Comparison of ENCODE assay signal across 21 cellular contexts in genomic region chr13:70666883-70667282, GRCh38.
DNase-seq lines count a peak whose midpoint lies in the region; ATAC-seq, FAIRE-seq and TF ChIP-seq lines count a peak whose summit lies in the region.
"Had no signal": no experiment of that assay in that cellular context is flagged by ENCODE, and none has a peak within 500 bp of the region (broad histone marks: within the 10 kb centered on the region; RNA-seq: fewer than 3 reads in every experiment).

No MANE protein-coding gene starts in this region.

- CTCF ChIA-PET in A549 (lab: Yijun Ruan, JAX), result no interaction called here
- CTCF ChIA-PET in PC-3 (lab: Charles Lee), result no interaction called here
- CTCF ChIA-PET in RWPE1 (lab: Yijun Ruan, JAX), result no interaction called here

- H3K4me2 ChIP-seq in A549 (no peak overlapping the region), PC-3 (ENCODE audit: low read length) (no peak overlapping the region)
- H3K4me2 ChIP-seq: BLaER1 had no signal

- H3K9me3 ChIP-seq in A549 (no peaks in the 10 kb centered on the region), HUES48 (ENCODE audit: control insufficient read depth, insufficient read depth, low read length) (no peaks in the 10 kb centered on the region), PC-3 (ENCODE audit: low read length) (no peaks in the 10 kb centered on the region), pancreas (no peaks in the 10 kb centered on the region)
- H3K9me3 ChIP-seq: BLaER1, Caco-2 had no signal

- H3K27ac ChIP-seq in A549 (no peak overlapping the region), HUES48 (ENCODE audit: low read depth, low read length) (peak overlapping the region; percentile 10), PC-3 (ENCODE audit: low read length) (no peak overlapping the region), RWPE1 (no peak overlapping the region), pancreas (no peak overlapping the region)
- H3K27ac ChIP-seq: BLaER1, C4-2B, GM23248 had no signal

- POLR2A ChIA-PET in A549 (lab: Yijun Ruan, JAX), result no interaction called here
- POLR2A ChIA-PET in PC-3 (lab: Charles Lee; ENCODE audit: unreplicated experiment), result interaction anchor here (0.7 kb wide), 1 partner anchor 155 kb away, joined by 7 read pairs; no protein-coding TSS in a partner anchor
- POLR2A ChIA-PET in RWPE1 (lab: Yijun Ruan, JAX; ENCODE audit: low non-redundant PET), result no interaction called here

- no peak for TF ChIP-seq RAD21 in A549 (conservative IDR thresholded peaks at IDR 0.05 in 1 of 2, IDR thresholded peaks at IDR 0.05 in 1 of 2)

- TF ChIP-seq CTCF in A549 (IDR thresholded peaks at IDR 0.05), result no peak
- TF ChIP-seq CTCF in PC-3 (conservative IDR thresholded peaks at IDR 0.05; ENCODE audit: low read depth, low read length), result no peak
- TF ChIP-seq CTCF in RWPE1 (conservative IDR thresholded peaks at IDR 0.05; ENCODE audit: low read depth), result no peak
- no peak for TF ChIP-seq CTCF in pancreas (IDR thresholded peaks at IDR 0.05)

- H2AFZ ChIP-seq in PC-3 (ENCODE audit: low read length), result 0 out of 2 replicates have a peak overlapping the region, but pooled peaks have one; percentile 16
- H2AFZ ChIP-seq: GM23248 had no signal

- no peak for TF ChIP-seq EP300 in A549 (IDR thresholded peaks at IDR 0.05)

- no peak for ATAC-seq in A549
- no peak for ATAC-seq in PC-3
- ATAC-seq in pancreas, result no peak
- ATAC-seq: CD8-positive, alpha-beta T cell; GM12878 had no signal

- no peak for TF ChIP-seq POLR2A in A549 (IDR thresholded peaks at IDR 0.05; ENCODE audit: low read length)

- no peaks in the 10 kb centered on the region for H3K36me3 ChIP-seq in HUES48 (ENCODE audit: control insufficient read depth, insufficient read depth, low read length)
- no peaks in the 10 kb centered on the region for H3K36me3 ChIP-seq in PC-3 (ENCODE audit: low read depth, low read length)
- H3K36me3 ChIP-seq in pancreas, result no peaks in the 10 kb centered on the region
- H3K36me3 ChIP-seq: BLaER1 had no signal

- no peak for FAIRE-seq in A549 (lab: Jason Lieb, UNC)
- FAIRE-seq in pancreas (lab: Jason Lieb, UNC), result no peak
- FAIRE-seq: GM12878, GM19239, H1 had no signal

- no TSS peak for BruUV-seq in PC-3 (replicated peaks; lab: Mats Ljungman, UMichigan)

- no peaks in the 10 kb centered on the region for H3K4me1 ChIP-seq in A549
- H3K4me1 ChIP-seq in HUES48 (ENCODE audit: control insufficient read depth, insufficient read depth, low read length), result peaks cover 14% of the 10 kb centered on the region; the same call in 1 of the 2 replicates
- H3K4me1 ChIP-seq in PC-3 (ENCODE audit: insufficient read depth, low read length), result peaks cover 26% of the 10 kb centered on the region
- H3K4me1 ChIP-seq in pancreas, result no peaks in the 10 kb centered on the region
- H3K4me1 ChIP-seq: BLaER1, Caco-2 had no signal

- intact Hi-C loops in PC-3 (cut with micrococcal nuclease), result loop anchor here (5.0 kb wide), 1 partner anchor 35 kb away; no protein-coding TSS in a partner anchor
- intact Hi-C loops in pancreas (cut with DNase I), result no loop called here

- H3K79me2 ChIP-seq in PC-3 (ENCODE audit: low read length), result no peaks in the 10 kb centered on the region

- H3F3A ChIP-seq in PC-3 (ENCODE audit: low read length, unreplicated experiment), result peaks cover 5% of the 10 kb centered on the region

- H3K9me2 ChIP-seq in PC-3 (replicated peaks; ENCODE audit: low read length), result no peaks in the 10 kb centered on the region

- WGBS in A549 (ENCODE audit: missing lambda C conversion rate), result 52% methylated on average over 1 of the region's 1 CpG
- WGBS in pancreas, 2 donors, result 77 to 94% methylated on average over 1 of the region's 1 CpG

- H3K4me3 ChIP-seq in A549, result no peak overlapping the region
- no peak overlapping the region for H3K4me3 ChIP-seq in HUES48 (ENCODE audit: low read depth, low read length)
- no peak overlapping the region for H3K4me3 ChIP-seq in PC-3 (ENCODE audit: low read length)
- H3K4me3 ChIP-seq in pancreas, result no peak overlapping the region
- H3K4me3 ChIP-seq: BLaER1, GM12878, GM23248 had no signal

- H3K27me3 ChIP-seq in HUES48 (ENCODE audit: control insufficient read depth, insufficient read depth, low read length) (no peaks in the 10 kb centered on the region), PC-3 (ENCODE audit: low read length) (no peaks in the 10 kb centered on the region), pancreas (no peaks in the 10 kb centered on the region)
- H3K27me3 ChIP-seq: BLaER1 had no signal

- no peak for DNase-seq in A549 (ENCODE audit: low read depth in 1 of 2, low spot score in 1 of 2)
- DNase-seq in PC-3, result no peak
- no peak for DNase-seq in DMS 273 (lab: John Stamatoyannopoulos, UW; ENCODE audit: unreplicated experiment)
- DNase-seq in RWPE1 (ENCODE audit: low spot score), result no peak
- DNase-seq in pancreas, result no peak
- DNase-seq: Caco-2; CD4-positive, CD25-positive, alpha-beta regulatory T cell; CD8-positive, alpha-beta T cell; DMS 273 treated with DMSO at 0.1 percent for 48 hours; DMS79; EL; GDM1; GM23248; H7; HCEC 1CT had no signal

- H3K9ac ChIP-seq in HUES48 (ENCODE audit: low read depth, low read length), result no peak overlapping the region
- no peak overlapping the region for H3K9ac ChIP-seq in PC-3 (ENCODE audit: low read length)
- H3K9ac ChIP-seq: BLaER1, GM23248 had no signal

- H4K20me1 ChIP-seq in PC-3 (ENCODE audit: low read length), result no peaks in the 10 kb centered on the region
- H4K20me1 ChIP-seq: BLaER1 had no signal

TF ChIP-seq in A549, 52 proteins besides CTCF, POLR2A, EP300 and RAD21:
- TF ChIP-seq KDM5A (IDR thresholded peaks at IDR 0.05) (no peak), NR3C1 (IDR thresholded peaks at IDR 0.05) (no peak), MAFK (IDR thresholded peaks at IDR 0.05; ENCODE audit: partially characterized antibody) (peak; percentile 10), SREBF2 (IDR thresholded peaks at IDR 0.05) (no peak)
- TF ChIP-seq, protein P1, sequence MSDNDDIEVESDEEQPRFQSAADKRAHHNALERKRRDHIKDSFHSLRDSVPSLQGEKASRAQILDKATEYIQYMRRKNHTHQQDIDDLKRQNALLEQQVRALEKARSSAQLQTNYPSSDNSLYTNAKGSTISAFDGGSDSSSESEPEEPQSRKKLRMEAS (IDR thresholded peaks at IDR 0.05), result no peak
- TF ChIP-seq, protein P2, sequence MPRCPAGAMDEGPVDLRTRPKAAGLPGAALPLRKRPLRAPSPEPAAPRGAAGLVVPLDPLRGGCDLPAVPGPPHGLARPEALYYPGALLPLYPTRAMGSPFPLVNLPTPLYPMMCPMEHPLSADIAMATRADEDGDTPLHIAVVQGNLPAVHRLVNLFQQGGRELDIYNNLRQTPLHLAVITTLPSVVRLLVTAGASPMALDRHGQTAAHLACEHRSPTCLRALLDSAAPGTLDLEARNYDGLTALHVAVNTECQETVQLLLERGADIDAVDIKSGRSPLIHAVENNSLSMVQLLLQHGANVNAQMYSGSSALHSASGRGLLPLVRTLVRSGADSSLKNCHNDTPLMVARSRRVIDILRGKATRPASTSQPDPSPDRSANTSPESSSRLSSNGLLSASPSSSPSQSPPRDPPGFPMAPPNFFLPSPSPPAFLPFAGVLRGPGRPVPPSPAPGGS (IDR thresholded peaks at IDR 0.05), result no peak
TF ChIP-seq in A549: peak in this region for 1.
